Comparison of ENCODE assay signal across 17 cellular contexts in the genomic region with DNA sequence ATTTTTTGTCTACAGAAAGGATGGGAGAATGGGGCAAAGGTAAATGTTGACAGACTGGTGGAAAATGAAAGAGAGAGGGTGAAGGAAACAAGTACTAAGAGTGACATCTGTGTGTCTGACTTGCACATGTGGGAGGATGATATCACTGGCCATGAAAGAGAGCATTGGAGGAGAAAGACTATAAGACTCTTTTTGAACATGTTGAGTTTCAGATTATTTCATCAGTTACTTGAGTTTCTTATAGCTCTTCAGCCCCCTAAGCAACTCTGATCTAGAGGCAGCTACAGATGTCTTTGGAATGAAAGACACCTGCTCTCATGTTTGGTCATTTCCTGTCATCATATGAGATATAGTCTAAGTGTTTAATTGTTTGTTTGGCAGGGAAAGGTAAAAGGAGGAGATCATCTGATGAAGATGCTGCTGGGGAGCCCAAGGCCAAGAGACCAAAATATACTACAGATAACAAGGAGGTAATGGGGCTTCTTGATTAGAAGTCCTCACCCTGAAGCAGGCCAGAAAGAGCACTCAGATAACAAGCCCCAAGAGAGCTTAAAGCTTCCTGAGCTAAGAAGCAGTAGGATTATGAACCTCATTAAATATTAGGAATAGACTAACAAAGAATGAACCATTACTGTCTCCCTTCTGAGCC. TPM values are rescaled to one million over a fixed set of nuclear protein-coding genes. Genes with fewer than 3 reads are reported as not detected.
DNase-seq lines count a peak whose midpoint lies in the region; ATAC-seq and TF ChIP-seq lines count a peak whose summit lies in the region.
"Had no signal": no experiment of that assay in that cellular context is flagged by ENCODE, and none has a peak within 500 bp of the region (broad histone marks: within the 10 kb centered on the region; RNA-seq: fewer than 3 reads in every experiment).

No MANE protein-coding gene starts in this region.

- H3K27ac Mint-ChIP-seq in activated naive CD4-positive, alpha-beta T cell treated with anti-CD3 and anti-CD28 coated beads, Interleukin-2, amount 10 ng/mL, durations not matched to agents 7 days and 5 days = no peak overlapping the region
- peak overlapping the region; percentile 91 for H3K27ac Mint-ChIP-seq in activated T-helper 17 cell treated with anti-CD3 and anti-CD28 coated beads, Interleukin-2, amount 50 U/mL, for 72 hours
- peak overlapping the region; percentile 84 for H3K27ac Mint-ChIP-seq in stimulated activated effector memory CD8-positive, alpha-beta T cell treated with anti-CD3 and anti-CD28 coated beads, Interleukin-12 subunit alpha, Interleukin-12 subunit beta, amount 100 ng/mL, for 72 hours
- no peak overlapping the region for H3K27ac Mint-ChIP-seq in progenitor cell of endocrine pancreas
- H3K27ac Mint-ChIP-seq in glutamatergic neuron (ENCODE audit: unreplicated experiment) = no peak overlapping the region
- H3K27ac Mint-ChIP-seq in WTC11 = no peak overlapping the region

- TF ChIP-seq CTCF in progenitor cell of endocrine pancreas (IDR thresholded peaks at IDR 0.05; ENCODE audit: unreplicated experiment) (no peak), glutamatergic neuron (IDR thresholded peaks at IDR 0.05; ENCODE audit: partially characterized antibody, unreplicated experiment) (no peak), WTC11 (IDR thresholded peaks at IDR 0.05) (no peak)

- POLR2A ChIA-PET in WTC11 (lab: Charles Lee) = no interaction called here

- H3K9me3 Mint-ChIP-seq in activated naive CD4-positive, alpha-beta T cell treated with anti-CD3 and anti-CD28 coated beads, Interleukin-2, amount 10 ng/mL, durations not matched to agents 7 days and 5 days = no peaks in the 10 kb centered on the region
- H3K9me3 Mint-ChIP-seq in activated T-helper 17 cell treated with anti-CD3 and anti-CD28 coated beads, Interleukin-2, amount 50 U/mL, for 72 hours = no peaks in the 10 kb centered on the region
- no peaks in the 10 kb centered on the region for H3K9me3 Mint-ChIP-seq in stimulated activated effector memory CD8-positive, alpha-beta T cell treated with anti-CD3 and anti-CD28 coated beads, Interleukin-12 subunit alpha, Interleukin-12 subunit beta, amount 100 ng/mL, for 72 hours
- H3K9me3 Mint-ChIP-seq in progenitor cell of endocrine pancreas (ENCODE audit: low read depth) (no peaks in the 10 kb centered on the region), glutamatergic neuron (ENCODE audit: unreplicated experiment) (peaks cover 4% of the 10 kb centered on the region), WTC11 (no peaks in the 10 kb centered on the region)

- ATAC-seq in GM21576 (IDR thresholded peaks at IDR 0.05; ENCODE audit: unreplicated experiment) (peak; percentile 38), WTC11 (no peak)
- ATAC-seq in activated T-helper 17 cell treated with anti-CD3 and anti-CD28 coated beads, Interleukin-2, amount 50 U/mL, for 72 hours (replicated peaks) = peak; percentile 81
- peak; percentile 74 for ATAC-seq in stimulated activated effector memory CD8-positive, alpha-beta T cell treated with anti-CD3 and anti-CD28 coated beads, Interleukin-12 subunit alpha, Interleukin-12 subunit beta, amount 100 ng/mL, for 72 hours
- ATAC-seq: left colon had no signal

- no peaks in the 10 kb centered on the region for H3K27me3 Mint-ChIP-seq in activated naive CD4-positive, alpha-beta T cell treated with anti-CD3 and anti-CD28 coated beads, Interleukin-2, amount 10 ng/mL, durations not matched to agents 7 days and 5 days
- no peaks in the 10 kb centered on the region for H3K27me3 Mint-ChIP-seq in activated T-helper 17 cell treated with anti-CD3 and anti-CD28 coated beads, Interleukin-2, amount 50 U/mL, for 72 hours
- H3K27me3 Mint-ChIP-seq in progenitor cell of endocrine pancreas (no peaks in the 10 kb centered on the region), glutamatergic neuron (ENCODE audit: unreplicated experiment) (peaks cover 2% of the 10 kb centered on the region), WTC11 (ENCODE audit: low read depth) (no peaks in the 10 kb centered on the region)

- DNase-seq in activated naive CD4-positive, alpha-beta T cell treated with anti-CD3 and anti-CD28 coated beads, Interleukin-2, amount 50 U/mL, for 16 hours = peak; percentile 18
- DNase-seq in activated naive CD4-positive, alpha-beta T cell treated with anti-CD3 and anti-CD28 coated beads, Interleukin-2, amount 10 ng/mL, durations not matched to agents 7 days and 5 days = no peak
- no peak for DNase-seq in stimulated activated effector memory CD8-positive, alpha-beta T cell treated with anti-CD3 and anti-CD28 coated beads, Interleukin-12 subunit alpha, Interleukin-12 subunit beta, amount 100 ng/mL, for 72 hours (ENCODE audit: low spot score in 2 of 2)
- DNase-seq in progenitor cell of endocrine pancreas (ENCODE audit: low spot score, unreplicated experiment) = no peak
- DNase-seq in glutamatergic neuron = no peak
- no peak for DNase-seq in WTC11 (ENCODE audit: low spot score)
- DNase-seq: amygdala, hypothalamus, left colon, NCI-H2081 treated with DMSO at 0.1 percent for 48 hours, NCI-H526, nucleus accumbens, Peyer's patch, SK-N-SH had no signal

- peaks cover 56% of the 10 kb centered on the region for H3K36me3 Mint-ChIP-seq in activated naive CD4-positive, alpha-beta T cell treated with anti-CD3 and anti-CD28 coated beads, Interleukin-2, amount 10 ng/mL, durations not matched to agents 7 days and 5 days
- H3K36me3 Mint-ChIP-seq in activated T-helper 17 cell treated with anti-CD3 and anti-CD28 coated beads, Interleukin-2, amount 50 U/mL, for 72 hours (ENCODE audit: low read depth) = peaks cover 79% of the 10 kb centered on the region
- H3K36me3 Mint-ChIP-seq in stimulated activated effector memory CD8-positive, alpha-beta T cell treated with anti-CD3 and anti-CD28 coated beads, Interleukin-12 subunit alpha, Interleukin-12 subunit beta, amount 100 ng/mL, for 72 hours = no peaks in the 10 kb centered on the region
- H3K36me3 Mint-ChIP-seq in progenitor cell of endocrine pancreas (ENCODE audit: insufficient read depth) (peaks cover 40% of the 10 kb centered on the region), glutamatergic neuron (ENCODE audit: unreplicated experiment) (peaks cover 6% of the 10 kb centered on the region), WTC11 (peaks cover 63% of the 10 kb centered on the region)

- H3K4me3 Mint-ChIP-seq in activated naive CD4-positive, alpha-beta T cell treated with anti-CD3 and anti-CD28 coated beads, Interleukin-2, amount 10 ng/mL, durations not matched to agents 7 days and 5 days = no peak overlapping the region
- peak overlapping the region; percentile 61 for H3K4me3 Mint-ChIP-seq in activated T-helper 17 cell treated with anti-CD3 and anti-CD28 coated beads, Interleukin-2, amount 50 U/mL, for 72 hours
- peak overlapping the region; percentile 10 for H3K4me3 Mint-ChIP-seq in stimulated activated effector memory CD8-positive, alpha-beta T cell treated with anti-CD3 and anti-CD28 coated beads, Interleukin-12 subunit alpha, Interleukin-12 subunit beta, amount 100 ng/mL, for 72 hours
- H3K4me3 Mint-ChIP-seq in progenitor cell of endocrine pancreas (ENCODE audit: low read depth) (no peak overlapping the region), glutamatergic neuron (ENCODE audit: unreplicated experiment) (no peak overlapping the region), WTC11 (no peak overlapping the region)

- H3K4me1 Mint-ChIP-seq in activated naive CD4-positive, alpha-beta T cell treated with anti-CD3 and anti-CD28 coated beads, Interleukin-2, amount 10 ng/mL, durations not matched to agents 7 days and 5 days = peaks cover 35% of the 10 kb centered on the region
- H3K4me1 Mint-ChIP-seq in activated T-helper 17 cell treated with anti-CD3 and anti-CD28 coated beads, Interleukin-2, amount 50 U/mL, for 72 hours = peaks cover 27% of the 10 kb centered on the region
- H3K4me1 Mint-ChIP-seq in stimulated activated effector memory CD8-positive, alpha-beta T cell treated with anti-CD3 and anti-CD28 coated beads, Interleukin-12 subunit alpha, Interleukin-12 subunit beta, amount 100 ng/mL, for 72 hours = peaks cover 43% of the 10 kb centered on the region
- H3K4me1 Mint-ChIP-seq in progenitor cell of endocrine pancreas (ENCODE audit: low read depth) (peaks cover 14% of the 10 kb centered on the region), glutamatergic neuron (ENCODE audit: low read depth, unreplicated experiment) (no peaks in the 10 kb centered on the region), WTC11 (peaks cover 5% of the 10 kb centered on the region)

- CTCF ChIA-PET in activated naive CD4-positive, alpha-beta T cell treated with anti-CD3 and anti-CD28 coated beads, Interleukin-2, amount 10 ng/mL, durations not matched to agents 7 days and 5 days (lab: Charles Lee) = interaction anchor here (6.3 kb wide), 1 partner anchor 18 kb away, joined by 59 read pairs; a partner anchor contains a TSS
- CTCF ChIA-PET in WTC11 (lab: Charles Lee) = interaction anchor here (5.7 kb wide), 1 partner anchor 16 kb away, joined by 24 read pairs; a partner anchor contains a TSS

TF ChIP-seq in WTC11, 78 proteins besides CTCF, POLR2A, EP300 and RAD21 (continues in another document):
- TF ChIP-seq PRRX2 (CRISPR knock-in tag; IDR thresholded peaks at IDR 0.05) = no peak

RNA-seq across cellular contexts. Expression of a gene that starts 4.5 kb away (rescaled TPM):
- 10 to 100 TPM; 20.4 to 22.2 TPM for total RNA-seq in activated T-helper 17 cell treated with anti-CD3 and anti-CD28 coated beads, Interleukin-2, amount 50 U/mL, for 72 hours
- total RNA-seq in progenitor cell of endocrine pancreas = 31.9 and 34.0 TPM in 2 replicates
- total RNA-seq in glutamatergic neuron (ENCODE audit: unreplicated experiment) = 43.4 TPM
- total RNA-seq in WTC11 (2021) = 20.2 to 24.9 TPM (median 22.7 TPM) in 3 replicates

RNA-seq across cellular contexts. Expression of a gene that starts 4.6 kb away (rescaled TPM):
- total RNA-seq in activated T-helper 17 cell treated with anti-CD3 and anti-CD28 coated beads, Interleukin-2, amount 50 U/mL, for 72 hours = 1 to 10 TPM; 7.9 to 9.3 TPM
- total RNA-seq in progenitor cell of endocrine pancreas (14.5 and 14.7 TPM in 2 replicates), glutamatergic neuron (ENCODE audit: unreplicated experiment) (20.5 TPM), WTC11 (2021) (8.1 to 9.2 TPM (median 9.0 TPM) in 3 replicates)

RNA-seq across cellular contexts. Expression of a gene that starts 16.9 kb away (rescaled TPM):
- total RNA-seq in activated T-helper 17 cell treated with anti-CD3 and anti-CD28 coated beads, Interleukin-2, amount 50 U/mL, for 72 hours = 1 to 10 TPM; 2.3 to 2.7 TPM
- total RNA-seq in progenitor cell of endocrine pancreas (5.0 and 5.2 TPM in 2 replicates), glutamatergic neuron (ENCODE audit: unreplicated experiment) (2.4 TPM), WTC11 (2021) (2.7 to 3.5 TPM (median 3.3 TPM) in 3 replicates)

RNA-seq across cellular contexts. Expression of a gene that starts 30.4 kb away (rescaled TPM):
- 10 to 100 TPM; 16.3 to 24.6 TPM for total RNA-seq in activated T-helper 17 cell treated with anti-CD3 and anti-CD28 coated beads, Interleukin-2, amount 50 U/mL, for 72 hours
- total RNA-seq in progenitor cell of endocrine pancreas = 36.9 and 38.2 TPM in 2 replicates
- 20.3 TPM for total RNA-seq in glutamatergic neuron (ENCODE audit: unreplicated experiment)
- 44.9 to 52.4 TPM (median 49.6 TPM) in 3 replicates for total RNA-seq in WTC11 (2021)

RNA-seq across cellular contexts. Expression of a gene that starts 57.2 kb away (rescaled TPM):
- under 1 TPM; 0.29 to 0.56 TPM for total RNA-seq in activated T-helper 17 cell treated with anti-CD3 and anti-CD28 coated beads, Interleukin-2, amount 50 U/mL, for 72 hours
- total RNA-seq in progenitor cell of endocrine pancreas = 0.31 TPM in 2 replicates
- 2.1 TPM for total RNA-seq in glutamatergic neuron (ENCODE audit: unreplicated experiment)
- total RNA-seq in WTC11 (2021) = 2.7 to 3.2 TPM (median 2.9 TPM) in 3 replicates
- total RNA-seq: G401 had no signal

Comparison
In these comparisons a context has a peak if more than half of its experiments do, and no peak if none do; other contexts are left out.
1. H3K27ac Mint-ChIP-seq: peak in activated T-helper 17 cell treated with anti-CD3 and anti-CD28 coated beads, Interleukin-2, amount 50 U/mL, for 72 hours (single experiment) and stimulated activated effector memory CD8-positive, alpha-beta T cell treated with anti-CD3 and anti-CD28 coated beads, Interleukin-12 subunit alpha, Interleukin-12 subunit beta, amount 100 ng/mL, for 72 hours (single experiment); none in activated naive CD4-positive, alpha-beta T cell treated with anti-CD3 and anti-CD28 coated beads, Interleukin-2, amount 10 ng/mL, durations not matched to agents 7 days and 5 days (single experiment), progenitor cell of endocrine pancreas (single experiment), glutamatergic neuron (single experiment) and WTC11 (single experiment).
2. H3K4me3 Mint-ChIP-seq: peak in activated T-helper 17 cell treated with anti-CD3 and anti-CD28 coated beads, Interleukin-2, amount 50 U/mL, for 72 hours (single experiment) and stimulated activated effector memory CD8-positive, alpha-beta T cell treated with anti-CD3 and anti-CD28 coated beads, Interleukin-12 subunit alpha, Interleukin-12 subunit beta, amount 100 ng/mL, for 72 hours (single experiment); none in activated naive CD4-positive, alpha-beta T cell treated with anti-CD3 and anti-CD28 coated beads, Interleukin-2, amount 10 ng/mL, durations not matched to agents 7 days and 5 days (single experiment), progenitor cell of endocrine pancreas (single experiment), glutamatergic neuron (single experiment) and WTC11 (single experiment).